ENCODE assay signal across 9 cellular contexts in genomic region chr10:86970887-86971145, GRCh38. TPM values are rescaled to one million over a fixed set of nuclear protein-coding genes. Genes with fewer than 3 reads are reported as not detected.
DNase-seq lines count a peak whose midpoint lies in the region; ATAC-seq and TF ChIP-seq lines count a peak whose summit lies in the region.
"Had no signal": no experiment of that assay in that cellular context is flagged by ENCODE, and none has a peak within 500 bp of the region (broad histone marks: within the 10 kb centered on the region; RNA-seq: fewer than 3 reads in every experiment).

No MANE protein-coding gene starts in this region.

- no peak for DNase-seq in activated naive CD4-positive, alpha-beta T cell treated with anti-CD3 and anti-CD28 coated beads for 36 hours
- no peak for DNase-seq in activated naive CD4-positive, alpha-beta T cell treated with Interleukin-2 at 50 U/mL for 16 hours
- no peak for DNase-seq in central memory CD8-positive, alpha-beta T cell (ENCODE audit: low spot score in 2 of 2)
- DNase-seq in memory B cell (ENCODE audit: low spot score in 2 of 2): no peak
- no peak for DNase-seq in upper lobe of left lung
- DNase-seq in stimulated activated CD4-positive, alpha-beta T cell treated with anti-CD3 and anti-CD28 coated beads, Interleukin-2, amount 100 ng/mL, for 24 hours: no peak
- DNase-seq in NAMALWA (ENCODE audit: low spot score): no peak
- DNase-seq: DND-41 had no signal

- 0 to 20% methylated on average over 2 of the region's 14 CpGs for WGBS in upper lobe of left lung, 2 donors

- no peaks in the 10 kb centered on the region for H3K9me3 ChIP-seq in upper lobe of left lung

- no peaks in the 10 kb centered on the region for H3K36me3 Mint-ChIP-seq in activated naive CD4-positive, alpha-beta T cell treated with anti-CD3 and anti-CD28 coated beads for 36 hours (ENCODE audit: low read depth)
- H3K36me3 Mint-ChIP-seq in central memory CD8-positive, alpha-beta T cell (ENCODE audit: insufficient read depth): peaks cover 10% of the 10 kb centered on the region
- H3K36me3 Mint-ChIP-seq in memory B cell: no peaks in the 10 kb centered on the region

- peak overlapping the region; percentile 92 to 98 (median 97) for H3K27ac ChIP-seq in upper lobe of left lung

- peak overlapping the region; percentile 40 to 64 (median 57) for H3K4me3 ChIP-seq in upper lobe of left lung

- TF ChIP-seq POLR2A in upper lobe of left lung (IDR thresholded peaks at IDR 0.05) (no peak), GM18505 (IDR thresholded peaks at IDR 0.05; ENCODE audit: borderline replicate concordance, extremely low read depth, insufficient read depth, insufficient read length) (no peak)

- no peak for ATAC-seq in central memory CD8-positive, alpha-beta T cell (replicated peaks; ENCODE audit: extremely low read depth, poor library complexity, severe bottlenecking)
- ATAC-seq in memory B cell (ENCODE audit: low read depth) (peak; percentile 10), upper lobe of left lung (ENCODE audit: low FRiP score in 2 of 2) (peak in 1 of 2 donors; percentile 12), GM18505 (IDR thresholded peaks at IDR 0.05; ENCODE audit: unreplicated experiment) (no peak)

- peaks cover 38 to 63% (median 53%) of the 10 kb centered on the region in 4 donors for H3K4me1 ChIP-seq in upper lobe of left lung

- H3K27ac Mint-ChIP-seq in activated naive CD4-positive, alpha-beta T cell treated with anti-CD3 and anti-CD28 coated beads for 36 hours: no peak overlapping the region
- H3K27ac Mint-ChIP-seq in central memory CD8-positive, alpha-beta T cell (ENCODE audit: low read depth): peak overlapping the region; percentile 93
- H3K27ac Mint-ChIP-seq in memory B cell: peak overlapping the region; percentile 78

- peaks cover 41% of the 10 kb centered on the region for H3K4me1 Mint-ChIP-seq in activated naive CD4-positive, alpha-beta T cell treated with anti-CD3 and anti-CD28 coated beads for 36 hours (ENCODE audit: low read depth)
- peaks cover 28% of the 10 kb centered on the region for H3K4me1 Mint-ChIP-seq in central memory CD8-positive, alpha-beta T cell
- H3K4me1 Mint-ChIP-seq in memory B cell: peaks cover 15% of the 10 kb centered on the region

- peak overlapping the region; percentile 66 for H3K4me3 Mint-ChIP-seq in activated naive CD4-positive, alpha-beta T cell treated with anti-CD3 and anti-CD28 coated beads for 36 hours
- peak overlapping the region; percentile 77 for H3K4me3 Mint-ChIP-seq in central memory CD8-positive, alpha-beta T cell
- H3K4me3 Mint-ChIP-seq in memory B cell: peak overlapping the region; percentile 73

- CTCF ChIA-PET in activated naive CD4-positive, alpha-beta T cell treated with anti-CD3 and anti-CD28 coated beads for 36 hours (lab: Charles Lee): interaction anchor here (1.0 to 1.1 kb wide), 3 partner anchors 10 to 126 kb away, joined by 3 to 4 read pairs (median 3); no protein-coding TSS in a partner anchor

- no peak for TF ChIP-seq EP300 in upper lobe of left lung (IDR thresholded peaks at IDR 0.05)

- intact Hi-C loops in activated naive CD4-positive, alpha-beta T cell treated with anti-CD3 and anti-CD28 coated beads for 36 hours (cut with micrococcal nuclease): loop anchor here (1.0 to 5.0 kb wide), 4 partner anchors 113 to 569 kb away; partner anchors contain the start of genes GLUD1 and WAPL

- no peaks in the 10 kb centered on the region for H3K9me3 Mint-ChIP-seq in activated naive CD4-positive, alpha-beta T cell treated with anti-CD3 and anti-CD28 coated beads for 36 hours
- no peaks in the 10 kb centered on the region for H3K9me3 Mint-ChIP-seq in central memory CD8-positive, alpha-beta T cell
- H3K9me3 Mint-ChIP-seq in memory B cell: no peaks in the 10 kb centered on the region

- no peaks in the 10 kb centered on the region for H3K36me3 ChIP-seq in upper lobe of left lung

- H3K27me3 Mint-ChIP-seq in activated naive CD4-positive, alpha-beta T cell treated with anti-CD3 and anti-CD28 coated beads for 36 hours (ENCODE audit: low read depth): no peaks in the 10 kb centered on the region
- H3K27me3 Mint-ChIP-seq in central memory CD8-positive, alpha-beta T cell: no peaks in the 10 kb centered on the region
- H3K27me3 Mint-ChIP-seq in memory B cell: no peaks in the 10 kb centered on the region

- no peaks in the 10 kb centered on the region for H3K27me3 ChIP-seq in upper lobe of left lung

- TF ChIP-seq CTCF in upper lobe of left lung (IDR thresholded peaks at IDR 0.05): no peak

RNA-seq across cellular contexts. Expression of gene ADIRF, which starts 2.5 kb away (rescaled TPM):
- not detected for total RNA-seq in activated naive CD4-positive, alpha-beta T cell treated with anti-CD3 and anti-CD28 coated beads for 36 hours
- 100 to 1,000 TPM in 5 of 6 donors, 10 to 100 TPM in 1; 51.3 to 202 (median 164) TPM for total RNA-seq in upper lobe of left lung

RNA-seq across cellular contexts. Expression of gene SNCG, which starts 12.4 kb away (rescaled TPM):
- 1 to 10 TPM in 1 of 2 experiments, under 1 TPM in 1; 0.72 to 1.2 TPM for total RNA-seq in activated naive CD4-positive, alpha-beta T cell treated with anti-CD3 and anti-CD28 coated beads for 36 hours
- 10 to 100 TPM in 1 of 6 donors, 1 to 10 TPM in 4, not detected in 1; 2.9 to 24.7 (median 6.4) TPM for total RNA-seq in upper lobe of left lung

RNA-seq across cellular contexts. Expression of gene MMRN2, which starts 13.4 kb away (rescaled TPM):
- total RNA-seq in activated naive CD4-positive, alpha-beta T cell treated with anti-CD3 and anti-CD28 coated beads for 36 hours: not detected
- total RNA-seq in upper lobe of left lung: 10 to 100 TPM; 18.8 to 76.8 (median 31.3) TPM

RNA-seq across cellular contexts. Expression of gene FAM25A, which starts 49.3 kb away (rescaled TPM):
- not detected for total RNA-seq in activated naive CD4-positive, alpha-beta T cell treated with anti-CD3 and anti-CD28 coated beads for 36 hours
- not detected for total RNA-seq in upper lobe of left lung

Comparison
In these comparisons a context has a peak if more than half of its experiments do, and no peak if none do; other contexts are left out.
1. RNA of gene ADIRF, which starts 2.5 kb away (total RNA-seq): 51.3 to 202 TPM in upper lobe of left lung; not detected in activated naive CD4-positive, alpha-beta T cell treated with anti-CD3 and anti-CD28 coated beads for 36 hours; every median in the first group is over 10 times any median in the second.
2. RNA of gene MMRN2, which starts 13.4 kb away (total RNA-seq): 18.8 to 76.8 TPM in upper lobe of left lung; not detected in activated naive CD4-positive, alpha-beta T cell treated with anti-CD3 and anti-CD28 coated beads for 36 hours; every median in the first group is over 10 times any median in the second.
3. Peak in every context shown above with its lines, with median percentiles within 50 percentile points of each other: H3K4me3 Mint-ChIP-seq.